In the genomic region with DNA sequence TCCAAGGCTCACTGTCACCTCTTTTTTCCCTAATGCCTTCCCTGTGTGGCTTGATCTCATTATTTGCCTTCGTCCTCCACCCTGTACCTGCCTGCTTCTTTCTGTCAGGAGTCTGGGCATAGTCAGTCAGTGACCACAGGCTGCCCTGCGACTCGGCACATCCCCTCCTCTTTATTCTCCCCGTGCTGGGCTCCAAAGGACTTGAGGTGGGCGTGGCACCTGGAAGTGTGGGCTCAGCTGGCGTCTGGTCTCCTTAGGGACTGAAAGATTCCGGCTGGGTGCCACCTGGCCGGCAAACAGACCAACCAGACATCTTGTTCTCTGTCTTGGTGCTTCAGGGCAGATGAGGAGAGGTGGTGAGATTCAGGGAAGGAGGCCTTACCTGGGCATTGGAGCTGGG, we compare ENCODE assay signal across 23 cellular contexts. TPM values are rescaled to one million over a fixed set of nuclear protein-coding genes. Genes with fewer than 3 reads are reported as not detected.
"Had no signal": no experiment of that assay in that cellular context is flagged by ENCODE, and none has a peak within 500 bp of the region (broad histone marks: within the 10 kb centered on the region; RNA-seq: fewer than 3 reads in every experiment).

No MANE protein-coding gene starts in this region.

- H3K4me1 ChIP-seq: colonic mucosa, esophagus squamous epithelium, left lung, pancreas, tibial artery, uterus had no signal

- ATAC-seq: activated naive CD4-positive, alpha-beta T cell treated with anti-CD3 and anti-CD28 coated beads, Interleukin-2, amount 50 U/mL, for 72 hours; left lung; pancreas; stimulated activated memory B cell treated with anti-CD40 and anti-IgM and Interleukin-4, amounts not matched to agents 10 μg/mL and 1 μg/mL and 100 μg/mL, for 72 hours had no signal

- FAIRE-seq: endothelial cell of umbilical vein, kidney, pancreas had no signal

- H3K36me3 ChIP-seq: uterus had no signal

- DNase-seq: activated CD4-positive, alpha-beta memory T cell treated with anti-CD3 and anti-CD28 coated beads for 36 hours; activated gamma-delta T cell; activated T-cell treated with anti-CD3 and anti-CD28 coated beads, Interleukin-2, amount 50 U/mL, for 24 hours; caudate nucleus; colonic mucosa; esophagus squamous epithelium; hippocampal formation; kidney; mammary epithelial cell; naive B cell; retina; stimulated activated CD4-positive, alpha-beta T cell treated with anti-CD3 and anti-CD28 coated beads, Interleukin-2, amount 100 ng/mL, for 48 hours; T1000; uterus had no signal

- H3K27ac ChIP-seq: colonic mucosa, esophagus squamous epithelium, left lung, pancreas, tibial artery, uterus had no signal

- H3K4me3 ChIP-seq: colonic mucosa, esophagus squamous epithelium, left lung, pancreas, tibial artery, uterus had no signal

- H3K27me3 ChIP-seq: colonic mucosa, esophagus squamous epithelium, left lung, pancreas, tibial artery, uterus had no signal

- H3K9me3 ChIP-seq: colonic mucosa, esophagus squamous epithelium, left lung, pancreas, tibial artery, uterus had no signal

RNA-seq across cellular contexts. Expression of gene PRDM12, which starts 29.6 kb away (rescaled TPM):
- total RNA-seq: activated naive CD4-positive, alpha-beta T cell treated with anti-CD3 and anti-CD28 coated beads, Interleukin-2, amount 50 U/mL, for 72 hours; colonic mucosa; endothelial cell of umbilical vein; esophagus squamous epithelium; fibroblast of villous mesenchyme; glomerular endothelial cell; kidney; left lung; mammary epithelial cell; mononuclear cell; uterus had no signal
- polyA plus RNA-seq: endothelial cell of umbilical vein, mammary epithelial cell had no signal
